10 cellular contexts compared by ENCODE assay signal in genomic region chr6:3612341-3613041, GRCh38.
DNase-seq lines count a peak whose midpoint lies in the region; ATAC-seq, FAIRE-seq and TF ChIP-seq lines count a peak whose summit lies in the region.
"Had no signal": no experiment of that assay in that cellular context is flagged by ENCODE, and none has a peak within 500 bp of the region (broad histone marks: within the 10 kb centered on the region; RNA-seq: fewer than 3 reads in every experiment).

No MANE protein-coding gene starts in this region.

- H2BK12ac ChIP-seq in trophoblast cell (ENCODE audit: low read length) = no peak overlapping the region

- no peaks in the 10 kb centered on the region for H3K79me1 ChIP-seq in trophoblast cell (ENCODE audit: low read length)

- no peak overlapping the region for H3K14ac ChIP-seq in trophoblast cell (ENCODE audit: low read length)

- FAIRE-seq in bronchial epithelial cell (lab: Jason Lieb, UNC) = peak; percentile 66

- WGBS in GM23248 (ENCODE audit: low coverage in 1 of 2, low lambda C conversion rate in 2 of 2, missing lambda C conversion rate in 2 of 2), 2 experiments = 7 to 9% methylated on average over 8 of the region's 8 CpGs
- WGBS in trophoblast cell (ENCODE audit: extremely low coverage, insufficient coverage, insufficient read length) = no CpG with 5 or more reads among the region's 8 CpGs

- H3K36me3 ChIP-seq in GM23248 (ENCODE audit: low read depth) (no peaks in the 10 kb centered on the region), bronchial epithelial cell (ENCODE audit: control insufficient read depth, insufficient read depth, low read length) (no peaks in the 10 kb centered on the region), trophoblast cell (ENCODE audit: control insufficient read depth in 1 of 2, insufficient read depth in 2 of 2, low read length in 2 of 2) (no peaks in the 10 kb centered on the region)
- H3K36me3 ChIP-seq: thyroid gland had no signal

- ATAC-seq in HG02798 (IDR thresholded peaks at IDR 0.05; ENCODE audit: poor library complexity, unreplicated experiment) = no peak
- no peak for ATAC-seq in HG02973 (IDR thresholded peaks at IDR 0.05; ENCODE audit: unreplicated experiment)
- no peak for ATAC-seq in HG02884 (IDR thresholded peaks at IDR 0.05; ENCODE audit: unreplicated experiment)

- H4K91ac ChIP-seq in trophoblast cell (ENCODE audit: low read depth, low read length) = no peak overlapping the region

- no peak overlapping the region for H2BK5ac ChIP-seq in trophoblast cell (ENCODE audit: low read depth, low read length, poor library complexity)

- no peak overlapping the region for H4K12ac ChIP-seq in trophoblast cell (ENCODE audit: low read depth, low read length)

- H3K23ac ChIP-seq in trophoblast cell (ENCODE audit: low read length) = no peak overlapping the region

- H3K27me3 ChIP-seq in GM23248 (replicated peaks; ENCODE audit: insufficient read depth) (no peaks in the 10 kb centered on the region), bronchial epithelial cell (ENCODE audit: control insufficient read depth, insufficient read depth, low read length) (no peaks in the 10 kb centered on the region), trophoblast cell (ENCODE audit: insufficient read depth, low read length) (no peaks in the 10 kb centered on the region)
- H3K27me3 ChIP-seq: thyroid gland had no signal

- H3F3A ChIP-seq in GM23248 (ENCODE audit: insufficient read depth) = peaks cover 22% of the 10 kb centered on the region

- H3K18ac ChIP-seq in trophoblast cell (ENCODE audit: low read length) = no peak overlapping the region

- H4K20me1 ChIP-seq in GM23248 (ENCODE audit: insufficient read depth) = no peaks in the 10 kb centered on the region

- H4K8ac ChIP-seq in trophoblast cell (ENCODE audit: low read depth, low read length) = no peak overlapping the region

- no peak overlapping the region for H2BK120ac ChIP-seq in trophoblast cell (ENCODE audit: insufficient read depth, low read length, poor library complexity)

- H2AFZ ChIP-seq in GM23248 = no peak overlapping the region
- H2AFZ ChIP-seq in trophoblast cell (ENCODE audit: insufficient read depth, low read length, poor library complexity) = no peak overlapping the region

- H3K27ac ChIP-seq in GM23248 = peak overlapping the region; percentile 79
- no peak overlapping the region for H3K27ac ChIP-seq in trophoblast cell (ENCODE audit: low read depth, low read length)
- H3K27ac ChIP-seq: thyroid gland had no signal

- H3K4me1 ChIP-seq in GM23248 (ENCODE audit: insufficient read depth) (peaks cover 18% of the 10 kb centered on the region), trophoblast cell (ENCODE audit: control insufficient read depth in 1 of 2, insufficient read depth in 2 of 2, low read length in 2 of 2) (peaks cover 2 to 5% of the 10 kb centered on the region in 2 experiments)

- H3K9me2 ChIP-seq in GM23248 (ENCODE audit: insufficient read depth) = no peaks in the 10 kb centered on the region

- H3K4me3 ChIP-seq in GM23248 (peak overlapping the region; percentile 38; the same call in 1 of the 2 replicates), bronchial epithelial cell (ENCODE audit: low read depth, low read length) (no peak overlapping the region), trophoblast cell (ENCODE audit: low read depth, low read length) (no peak overlapping the region)
- H3K4me3 ChIP-seq: thyroid gland had no signal

- H3K9ac ChIP-seq in GM23248 (peak overlapping the region; percentile 20; the same call in 1 of the 2 replicates), trophoblast cell (ENCODE audit: low read length) (no peak overlapping the region)

- H3K4ac ChIP-seq in trophoblast cell (ENCODE audit: low read depth, low read length) = no peak overlapping the region

- H3K79me2 ChIP-seq in GM23248 (ENCODE audit: insufficient read depth) (no peaks in the 10 kb centered on the region), trophoblast cell (ENCODE audit: control insufficient read depth, insufficient read depth, low read length, poor library complexity) (no peaks in the 10 kb centered on the region)

- in situ Hi-C loops in GM23248 (cut with MboI) = no loop called here

- H2AK5ac ChIP-seq in trophoblast cell (ENCODE audit: low read length) = no peak overlapping the region

- TF ChIP-seq CTCF in bronchial epithelial cell (IDR thresholded peaks at IDR 0.05; ENCODE audit: insufficient read depth, low read length, severe bottlenecking) = no peak

- DNase-seq in GM23248 (peak; percentile 97), NCI-H345 (lab: John Stamatoyannopoulos, UW) (peak; percentile 74), bronchial epithelial cell (ENCODE audit: low read depth) (peak; percentile 95), trophoblast cell (peak; percentile 83 to 96)
- DNase-seq in stimulated activated naive CD4-positive, alpha-beta T cell treated with Interleukin-2 at 50 U/mL for 16 hours (lab: John Stamatoyannopoulos, UW) = no peak
- DNase-seq: activated naive CD8-positive, alpha-beta T cell treated with anti-CD3 and anti-CD28 coated beads, Interleukin-2, amount 10 ng/mL, durations not matched to agents 7 days and 5 days; thyroid gland had no signal

- H3K4me2 ChIP-seq in GM23248 (ENCODE audit: unreplicated experiment) = peak overlapping the region; percentile 70
- H3K4me2 ChIP-seq in trophoblast cell (ENCODE audit: low read length) = no peak overlapping the region

- H3K9me3 ChIP-seq in GM23248 (ENCODE audit: low read depth) (no peaks in the 10 kb centered on the region), trophoblast cell (ENCODE audit: insufficient read depth, low read depth, low read length) (no peaks in the 10 kb centered on the region)
- H3K9me3 ChIP-seq: thyroid gland had no signal
